19 cellular contexts compared by ENCODE assay signal in the genomic region with DNA sequence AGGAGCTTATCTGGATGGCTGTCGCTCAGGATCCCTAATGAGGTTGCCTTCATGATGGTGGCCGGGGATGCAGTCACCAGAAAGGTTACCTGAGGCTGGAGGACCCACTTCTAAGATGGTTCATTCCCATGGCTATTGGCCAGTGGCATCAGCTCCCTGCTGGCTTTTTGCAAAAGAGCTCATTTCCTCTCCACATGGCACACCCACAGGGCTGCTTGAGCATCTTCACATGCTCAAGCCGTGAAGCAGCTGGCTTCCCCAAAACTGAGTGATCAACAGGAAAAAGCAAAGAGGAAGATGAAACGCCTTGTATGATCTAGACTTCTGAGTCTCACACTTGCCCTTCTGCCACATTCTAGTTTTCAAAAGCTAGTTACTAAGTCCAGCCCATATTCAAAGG.
DNase-seq lines count a peak whose midpoint lies in the region; ATAC-seq and FAIRE-seq lines count a peak whose summit lies in the region.
"Had no signal": no experiment of that assay in that cellular context is flagged by ENCODE, and none has a peak within 500 bp of the region (broad histone marks: within the 10 kb centered on the region; RNA-seq: fewer than 3 reads in every experiment).

No MANE protein-coding gene starts in this region.

- no peak for FAIRE-seq in GM19239 (lab: Jason Lieb, UNC)
- FAIRE-seq: A204.1, astrocyte, colon, kidney had no signal

- DNase-seq in NCI-H748 (lab: John Stamatoyannopoulos, UW; ENCODE audit: unreplicated experiment) (peak; percentile 10), NCI-H748 treated with DMSO at 0.1 percent for 48 hours (lab: John Stamatoyannopoulos, UW) (no peak), NAMALWA (ENCODE audit: low spot score) (peak; percentile 3), anterior cingulate cortex (lab: John Stamatoyannopoulos, UW) (peak in 31 of 58 donors; percentile 2 to 76 (median 19)), putamen (ENCODE audit: low spot score) (peak; percentile 49), GM19239 (ENCODE audit: insufficient read length, low spot score) (no peak)
- no peak for DNase-seq in stimulated activated CD4-positive, alpha-beta T cell treated with anti-CD3 and anti-CD28 coated beads, Interleukin-12 subunit alpha, Interleukin-12 subunit beta, amount 100 ng/mL, for 4 hours
- DNase-seq: activated CD4-positive, alpha-beta T cell treated with anti-CD3 and anti-CD28 coated beads, Interleukin-2, amount 50 U/mL, for 4 hours; activated naive CD4-positive, alpha-beta T cell treated with Interleukin-2 at 50 U/mL for 16 hours; kidney; MM.1S; NCI-H526; nephron progenitor cell; psoas muscle; stimulated activated CD8-positive, alpha-beta memory T cell treated with anti-CD3 and anti-CD28 coated beads, Interleukin-4, amount 100 ng/mL, for 48 hours had no signal

- no peak for ATAC-seq in HG03280 (IDR thresholded peaks at IDR 0.05; ENCODE audit: unreplicated experiment)
- ATAC-seq: psoas muscle had no signal

Comparison
In these comparisons a context has a peak if more than half of its experiments do, and no peak if none do; other contexts are left out.
1. DNase-seq: peak in NCI-H748 (single experiment), NAMALWA (single experiment), anterior cingulate cortex (31 of 58) and putamen (single experiment); none in NCI-H748 treated with DMSO at 0.1 percent for 48 hours (single experiment), GM19239 (single experiment) and stimulated activated CD4-positive, alpha-beta T cell treated with anti-CD3 and anti-CD28 coated beads, Interleukin-12 subunit alpha, Interleukin-12 subunit beta, amount 100 ng/mL, for 4 hours (single experiment).